ENCODE assay signal across 10 cellular contexts in the genomic region with DNA sequence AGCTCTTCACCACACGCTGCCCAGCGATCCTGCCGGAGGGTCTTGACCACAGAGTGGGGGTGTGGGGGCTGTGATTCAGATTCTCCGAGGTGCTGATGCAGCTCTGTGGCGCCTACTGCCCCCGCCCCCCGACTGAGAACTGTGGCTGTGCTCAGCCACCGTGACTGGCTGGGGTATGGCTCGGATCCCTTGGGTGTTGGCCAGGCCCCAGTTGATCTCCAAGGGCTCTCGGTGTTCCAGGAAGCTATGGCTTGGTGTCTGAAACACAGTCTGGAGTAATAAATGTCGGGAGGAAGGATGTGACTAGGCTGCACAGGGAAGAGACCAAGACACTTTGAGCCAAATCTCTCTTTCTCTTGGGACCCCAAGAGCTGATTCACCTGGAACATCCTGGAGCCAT.
DNase-seq lines count a peak whose midpoint lies in the region; ATAC-seq and TF ChIP-seq lines count a peak whose summit lies in the region.
"Had no signal": no experiment of that assay in that cellular context is flagged by ENCODE, and none has a peak within 500 bp of the region (broad histone marks: within the 10 kb centered on the region; RNA-seq: fewer than 3 reads in every experiment).

No MANE protein-coding gene starts in this region.

- H3K4me1 Mint-ChIP-seq in HFFc6 (ENCODE audit: low read depth), result peaks cover 44% of the 10 kb centered on the region

- no peak for TF ChIP-seq POLR2A in body of pancreas (IDR thresholded peaks at IDR 0.05)

- H3K27ac ChIP-seq in body of pancreas, result peak overlapping the region in 2 of 4 donors; percentile 10 to 19
- H3K27ac ChIP-seq in lower lobe of right lung, result peak overlapping the region; percentile 40
- peak overlapping the region in 1 of 2 donors; percentile 16 for H3K27ac ChIP-seq in tibial artery
- H3K27ac ChIP-seq: neural progenitor cell had no signal

- H3K4me1 ChIP-seq in body of pancreas (peaks cover 10% of the 10 kb centered on the region), lower lobe of right lung (peaks cover 33% of the 10 kb centered on the region), tibial artery (peaks cover 0 to 24% (median 18%) of the 10 kb centered on the region in 4 donors), HAP-1 (no peaks in the 10 kb centered on the region)

- no peak overlapping the region for H3K4me3 Mint-ChIP-seq in HFFc6
- H3K4me3 Mint-ChIP-seq: neural progenitor cell had no signal

- H3K36me3 ChIP-seq in body of pancreas (replicated peaks in 1 of 2; ENCODE audit: insufficient read depth in 1 of 2, low read depth in 2 of 2) (no peaks in the 10 kb centered on the region), lower lobe of right lung (no peaks in the 10 kb centered on the region), tibial artery (no peaks in the 10 kb centered on the region), HAP-1 (replicated peaks) (no peaks in the 10 kb centered on the region)
- H3K36me3 ChIP-seq: neural progenitor cell had no signal

- H3K4me3 ChIP-seq in body of pancreas (no peak overlapping the region), lower lobe of right lung (no peak overlapping the region), tibial artery (no peak overlapping the region), HAP-1 (no peak overlapping the region)
- H3K4me3 ChIP-seq: neural progenitor cell had no signal

- H3K27me3 ChIP-seq in body of pancreas (no peaks in the 10 kb centered on the region), lower lobe of right lung (ENCODE audit: low read depth) (peaks cover 8% of the 10 kb centered on the region), tibial artery (peaks cover 0 to 15% of the 10 kb centered on the region in 2 donors), HAP-1 (ENCODE audit: low read depth) (no peaks in the 10 kb centered on the region)
- H3K27me3 ChIP-seq: neural progenitor cell had no signal

- in situ Hi-C loops in HAP-1 (cut with MboI; ENCODE audit: low sequenced_read_pairs), result no loop called here

- H3K27ac Mint-ChIP-seq in HFFc6, result no peak overlapping the region
- H3K27ac Mint-ChIP-seq: neural progenitor cell had no signal

- H3K9me3 Mint-ChIP-seq in HFFc6, result no peaks in the 10 kb centered on the region
- H3K9me3 Mint-ChIP-seq: neural progenitor cell had no signal

- peaks cover 5% of the 10 kb centered on the region for H3K27me3 Mint-ChIP-seq in HFFc6 (ENCODE audit: insufficient read depth)

- TF ChIP-seq CTCF in HFFc6 (IDR thresholded peaks at IDR 0.05) (no peak), body of pancreas (IDR thresholded peaks at IDR 0.05) (no peak), lower lobe of right lung (IDR thresholded peaks at IDR 0.05) (no peak), tibial artery (IDR thresholded peaks at IDR 0.05) (no peak)

- intact Hi-C loops in body of pancreas (cut with DNase I), result no loop called here
- intact Hi-C loops in lower lobe of right lung (cut with DNase I), result no loop called here
- intact Hi-C loops in tibial artery (cut with DNase I; ENCODE audit: low total_unique reads), result no loop called here

- H3K9me3 ChIP-seq in body of pancreas (no peaks in the 10 kb centered on the region), lower lobe of right lung (no peaks in the 10 kb centered on the region), tibial artery (no peaks in the 10 kb centered on the region), HAP-1 (no peaks in the 10 kb centered on the region)

- ATAC-seq in body of pancreas (peak; percentile 31), lower lobe of right lung (peak; percentile 6 to 21), GM18909 (IDR thresholded peaks at IDR 0.05; ENCODE audit: poor library complexity, unreplicated experiment) (no peak), HG03045 (IDR thresholded peaks at IDR 0.05; ENCODE audit: unreplicated experiment) (no peak)

- 30 to 63% methylated on average over 2 to 11 of the region's 11 CpGs for WGBS in body of pancreas, 2 donors

- H3K36me3 Mint-ChIP-seq in HFFc6 (ENCODE audit: low read depth), result no peaks in the 10 kb centered on the region
- H3K36me3 Mint-ChIP-seq: neural progenitor cell had no signal

- DNase-seq in HFFc6 (peak; percentile 7), body of pancreas (peak; percentile 20 to 42 (median 30)), lower lobe of right lung (no peak), tibial artery (peak; percentile 32 to 74), HAP-1 (ENCODE audit: low spot score in 2 of 2) (no peak), DMS 273 (lab: John Stamatoyannopoulos, UW; ENCODE audit: unreplicated experiment) (no peak)
- DNase-seq: activated CD4-positive, alpha-beta T cell treated with anti-CD3 and anti-CD28 coated beads for 1 hour had no signal

Comparison
In these comparisons a context has a peak if more than half of its experiments do, and no peak if none do; other contexts are left out.
1. DNase-seq: peak in HFFc6 (single experiment), body of pancreas (4 of 4) and tibial artery (2 of 2); none in lower lobe of right lung (single experiment), HAP-1 (0 of 2) and DMS 273 (single experiment).
2. ATAC-seq: peak in body of pancreas (single experiment) and lower lobe of right lung (2 of 2); none in GM18909 (single experiment) and HG03045 (single experiment).